Comparison of ENCODE assay signal across 8 cellular contexts in genomic region chr6:157597461-157598312, GRCh38.
DNase-seq lines count a peak whose midpoint lies in the region; ATAC-seq and TF ChIP-seq lines count a peak whose summit lies in the region.

No MANE protein-coding gene starts in this region.

- no peaks in the 10 kb centered on the region for H3K27me3 ChIP-seq in prostate gland (replicated peaks; ENCODE audit: insufficient read depth)

- ATAC-seq in GM19043 (IDR thresholded peaks at IDR 0.05; ENCODE audit: low read depth, unreplicated experiment) (peak; percentile 45), Right ventricle myocardium superior (ENCODE audit: poor library complexity) (peak; percentile 70), GM18858 (IDR thresholded peaks at IDR 0.05; ENCODE audit: unreplicated experiment) (no peak), HG03159 (IDR thresholded peaks at IDR 0.05; ENCODE audit: unreplicated experiment) (no peak)
- ATAC-seq in activated T-cell treated with anti-CD3 and anti-CD28 coated beads, Interleukin-2, amount 50 U/mL, for 72 hours (replicated peaks in 1 of 2): peak; percentile 31 to 33

- H3K4me1 ChIP-seq in prostate gland (replicated peaks): peaks cover 16% of the 10 kb centered on the region

- H3K36me3 ChIP-seq in prostate gland: no peaks in the 10 kb centered on the region

- peak overlapping the region in 1 of 2 donors; percentile 5 for H3K4me3 ChIP-seq in prostate gland

- intact Hi-C loops in Right ventricle myocardium superior (cut with DNase I): loop anchor here (10.0 kb wide), 1 partner anchor 283 kb away; no protein-coding TSS in a partner anchor
- intact Hi-C loops in prostate gland (cut with DNase I): loop anchor here (2.0 to 5.0 kb wide), 4 partner anchors 70 to 275 kb away; partner anchors contain the start of genes TMEM242 and ZDHHC14

- WGBS in prostate gland: 25% methylated on average over 9 of the region's 9 CpGs

- no peaks in the 10 kb centered on the region for H3K9me3 ChIP-seq in prostate gland

- H3K4me3 Mint-ChIP-seq in activated T-cell treated with anti-CD3 and anti-CD28 coated beads, Interleukin-2, amount 50 U/mL, for 72 hours: no peak overlapping the region

- TF ChIP-seq CTCF in prostate gland (IDR thresholded peaks at IDR 0.05): peak in 3 of 4 experiments; percentile 50 to 67 (median 62)

- no peaks in the 10 kb centered on the region for H3K9me3 Mint-ChIP-seq in activated T-cell treated with anti-CD3 and anti-CD28 coated beads, Interleukin-2, amount 50 U/mL, for 72 hours

- H3K27me3 Mint-ChIP-seq in activated T-cell treated with anti-CD3 and anti-CD28 coated beads, Interleukin-2, amount 50 U/mL, for 72 hours (ENCODE audit: low read depth): no peaks in the 10 kb centered on the region

- peak overlapping the region; percentile 76 to 81 for H3K27ac ChIP-seq in prostate gland

- H3K36me3 Mint-ChIP-seq in activated T-cell treated with anti-CD3 and anti-CD28 coated beads, Interleukin-2, amount 50 U/mL, for 72 hours (ENCODE audit: insufficient read depth in 2 of 2): no peaks in the 10 kb centered on the region

- DNase-seq in Ammon's horn (ENCODE audit: low spot score) (peak; percentile 48), NCI-H82 (lab: John Stamatoyannopoulos, UW) (peak; percentile 65), Right ventricle myocardium superior (peak; percentile 60), prostate gland (ENCODE audit: low spot score) (peak; percentile 94)
- DNase-seq in activated T-cell treated with anti-CD3 and anti-CD28 coated beads, Interleukin-2, amount 50 U/mL, for 72 hours: peak; percentile 33 to 35

- no peak overlapping the region for H3K27ac Mint-ChIP-seq in activated T-cell treated with anti-CD3 and anti-CD28 coated beads, Interleukin-2, amount 50 U/mL, for 72 hours

- H3K4me1 Mint-ChIP-seq in activated T-cell treated with anti-CD3 and anti-CD28 coated beads, Interleukin-2, amount 50 U/mL, for 72 hours (ENCODE audit: low read depth): no peaks in the 10 kb centered on the region

- TF ChIP-seq POLR2A in prostate gland (IDR thresholded peaks at IDR 0.05): no peak

Comparison
In these comparisons a context has a peak if more than half of its experiments do, and no peak if none do; other contexts are left out.
1. DNase-seq: peak in every context shown above with its lines; median percentile 94 in prostate gland; 65 in NCI-H82; 60 in Right ventricle myocardium superior; 48 in Ammon's horn; 34 in activated T-cell treated with anti-CD3 and anti-CD28 coated beads, Interleukin-2, amount 50 U/mL, for 72 hours.
2. ATAC-seq: peak in GM19043 (single experiment), activated T-cell treated with anti-CD3 and anti-CD28 coated beads, Interleukin-2, amount 50 U/mL, for 72 hours (2 of 2) and Right ventricle myocardium superior (single experiment); none in GM18858 (single experiment) and HG03159 (single experiment).